In genomic region chr17:37438141-37438540, GRCh38 we compare ENCODE assay signal across 16 cellular contexts. TPM values are rescaled to one million over a fixed set of nuclear protein-coding genes. Genes with fewer than 3 reads are reported as not detected.
DNase-seq lines count a peak whose midpoint lies in the region; ATAC-seq and TF ChIP-seq lines count a peak whose summit lies in the region.
"Had no signal": no experiment of that assay in that cellular context is flagged by ENCODE, and none has a peak within 500 bp of the region (broad histone marks: within the 10 kb centered on the region; RNA-seq: fewer than 3 reads in every experiment).

No MANE protein-coding gene starts in this region.

- intact Hi-C loops in MCF 10A (cut with micrococcal nuclease), result no loop called here
- intact Hi-C loops in breast epithelium (cut with DNase I; ENCODE audit: low total_unique reads), result no loop called here
- intact Hi-C loops in PC-3 (cut with micrococcal nuclease), result no loop called here
- intact Hi-C loops in thyroid gland (cut with DNase I), result no loop called here

- no peaks in the 10 kb centered on the region for H3K9me3 ChIP-seq in breast epithelium
- no peaks in the 10 kb centered on the region for H3K9me3 ChIP-seq in PC-3 (ENCODE audit: low read length)
- no peaks in the 10 kb centered on the region for H3K9me3 ChIP-seq in thyroid gland
- H3K9me3 ChIP-seq: suprapubic skin had no signal

- H3K4me2 ChIP-seq in PC-3 (ENCODE audit: low read length), result no peak overlapping the region

- ATAC-seq in PC-3 (no peak), GM18858 (IDR thresholded peaks at IDR 0.05; ENCODE audit: unreplicated experiment) (no peak)

- no peak overlapping the region for H2AFZ ChIP-seq in PC-3 (ENCODE audit: low read length)
- H2AFZ ChIP-seq: parathyroid adenoma had no signal

- no peaks in the 10 kb centered on the region for H3F3A ChIP-seq in PC-3 (ENCODE audit: low read length, unreplicated experiment)

- H3K36me3 Mint-ChIP-seq in MCF 10A (ENCODE audit: insufficient read depth, unreplicated experiment), result peaks cover 72% of the 10 kb centered on the region

- TF ChIP-seq POLR2A in breast epithelium (IDR thresholded peaks at IDR 0.05) (no peak), thyroid gland (IDR thresholded peaks at IDR 0.05) (no peak)

- no peak overlapping the region for H3K4me3 ChIP-seq in breast epithelium
- H3K4me3 ChIP-seq in PC-3 (ENCODE audit: low read length), result no peak overlapping the region
- H3K4me3 ChIP-seq in fibroblast of mammary gland (ENCODE audit: control insufficient read depth, low read depth, low read length), result no peak overlapping the region
- no peak overlapping the region for H3K4me3 ChIP-seq in thyroid gland (replicated peaks in 1 of 3)
- H3K4me3 ChIP-seq: dorsolateral prefrontal cortex, suprapubic skin had no signal

- H3K4me1 ChIP-seq in breast epithelium (no peaks in the 10 kb centered on the region), PC-3 (ENCODE audit: insufficient read depth, low read length) (no peaks in the 10 kb centered on the region), thyroid gland (no peaks in the 10 kb centered on the region)
- H3K4me1 ChIP-seq: suprapubic skin had no signal

- H3K27ac ChIP-seq in breast epithelium, result no peak overlapping the region
- no peak overlapping the region for H3K27ac ChIP-seq in PC-3 (ENCODE audit: low read length)
- H3K27ac ChIP-seq in thyroid gland, result peak overlapping the region; percentile 39 to 56 (median 45)
- H3K27ac ChIP-seq: dorsolateral prefrontal cortex, parathyroid adenoma, suprapubic skin had no signal

- no peaks in the 10 kb centered on the region for H3K79me2 ChIP-seq in PC-3 (ENCODE audit: low read length)
- H3K79me2 ChIP-seq: parathyroid adenoma had no signal

- H3K36me3 ChIP-seq in breast epithelium (no peaks in the 10 kb centered on the region), PC-3 (ENCODE audit: low read depth, low read length) (peaks cover 11% of the 10 kb centered on the region), thyroid gland (peaks cover 13 to 23% of the 10 kb centered on the region in 2 donors)

- no peak for TF ChIP-seq CTCF in MCF 10A (IDR thresholded peaks at IDR 0.05; ENCODE audit: unreplicated experiment)
- no peak for TF ChIP-seq CTCF in breast epithelium (IDR thresholded peaks at IDR 0.05)
- peak; percentile 55 for TF ChIP-seq CTCF in PC-3 (conservative IDR thresholded peaks at IDR 0.05; ENCODE audit: low read depth, low read length)
- peak; percentile 14 for TF ChIP-seq CTCF in fibroblast of mammary gland (conservative IDR thresholded peaks at IDR 0.05; ENCODE audit: control insufficient read depth, insufficient read depth, low read depth, low read length)
- TF ChIP-seq CTCF in thyroid gland (IDR thresholded peaks at IDR 0.05), result peak in 4 of 6 experiments; percentile 16 to 45 (median 32)

- CTCF ChIA-PET in MCF 10A (lab: Yijun Ruan, JAX), result interaction anchor here (0.6 to 2.1 kb wide), 5 partner anchors 9 to 31 kb away, joined by 3 to 6 read pairs (median 5); no protein-coding TSS in a partner anchor
- CTCF ChIA-PET in PC-3 (lab: Charles Lee), result interaction anchor here (0.6 to 0.7 kb wide), 2 partner anchors 79 to 370 kb away, joined by 3 read pairs; no protein-coding TSS in a partner anchor

- no peaks in the 10 kb centered on the region for H3K9me2 ChIP-seq in PC-3 (replicated peaks; ENCODE audit: low read length)

- DNase-seq in MCF 10A (ENCODE audit: unreplicated experiment) (no peak), breast epithelium (ENCODE audit: low spot score in 2 of 2) (no peak), PC-3 (peak; percentile 19), fibroblast of mammary gland (ENCODE audit: low read depth) (no peak), thyroid gland (peak; percentile 21 to 24), HuH-7.5 (ENCODE audit: low spot score) (no peak), hepatic stellate cell (ENCODE audit: low spot score) (no peak)
- DNase-seq: activated CD4-positive, alpha-beta T cell treated with anti-CD3 and anti-CD28 coated beads, Interleukin-2, amount 10 ng/mL, durations not matched to agents 24 days and 14 days; anterior cingulate cortex; DMS153; dorsolateral prefrontal cortex; NCI-H1436 treated with DMSO at 0.1 percent for 48 hours had no signal

- H3K9me3 Mint-ChIP-seq in MCF 10A (ENCODE audit: unreplicated experiment), result no peaks in the 10 kb centered on the region
- H3K9me3 Mint-ChIP-seq: activated CD4-positive, alpha-beta T cell treated with anti-CD3 and anti-CD28 coated beads, Interleukin-2, amount 10 ng/mL, durations not matched to agents 24 days and 14 days; activated T-helper 1 cell treated with anti-CD3 and anti-CD28 coated beads, Interleukin-12 subunit alpha, Interleukin-12 subunit beta, Interleukin-2, Interleukin-4 antibody, amounts not matched to agents 30 ng/mL and 10 ng/mL and 1 ng/mL, durations not matched to agents 14 hours and 24 hours and 36 hours had no signal

- H3K4me3 Mint-ChIP-seq in MCF 10A (ENCODE audit: unreplicated experiment), result no peak overlapping the region
- H3K4me3 Mint-ChIP-seq: activated CD4-positive, alpha-beta T cell treated with anti-CD3 and anti-CD28 coated beads, Interleukin-2, amount 10 ng/mL, durations not matched to agents 24 days and 14 days; activated T-helper 1 cell treated with anti-CD3 and anti-CD28 coated beads, Interleukin-12 subunit alpha, Interleukin-12 subunit beta, Interleukin-2, Interleukin-4 antibody, amounts not matched to agents 30 ng/mL and 10 ng/mL and 1 ng/mL, durations not matched to agents 14 hours and 24 hours and 36 hours had no signal

- H4K20me1 ChIP-seq in PC-3 (ENCODE audit: low read length), result no peaks in the 10 kb centered on the region

- H3K27ac Mint-ChIP-seq in MCF 10A (ENCODE audit: low read depth, unreplicated experiment), result peak overlapping the region; percentile 49
- H3K27ac Mint-ChIP-seq: activated CD4-positive, alpha-beta T cell treated with anti-CD3 and anti-CD28 coated beads, Interleukin-2, amount 10 ng/mL, durations not matched to agents 24 days and 14 days had no signal

- POLR2A ChIA-PET in MCF 10A (lab: Yijun Ruan, JAX), result interaction anchor here (1.4 to 2.6 kb wide), 5 partner anchors 8 to 53 kb away, joined by 4 to 10 read pairs (median 8); no protein-coding TSS in a partner anchor
- POLR2A ChIA-PET in PC-3 (lab: Charles Lee; ENCODE audit: unreplicated experiment), result no interaction called here

- WGBS in thyroid gland, 2 donors, result 42 to 48% methylated on average over 4 of the region's 4 CpGs

- H3K27me3 Mint-ChIP-seq in MCF 10A (ENCODE audit: insufficient read depth, unreplicated experiment), result no peaks in the 10 kb centered on the region
- H3K27me3 Mint-ChIP-seq: activated CD4-positive, alpha-beta T cell treated with anti-CD3 and anti-CD28 coated beads, Interleukin-2, amount 10 ng/mL, durations not matched to agents 24 days and 14 days had no signal

- H3K4me1 Mint-ChIP-seq in MCF 10A (ENCODE audit: insufficient read depth, unreplicated experiment), result no peaks in the 10 kb centered on the region

- H3K9ac ChIP-seq in PC-3 (ENCODE audit: low read length), result no peak overlapping the region
- H3K9ac ChIP-seq: parathyroid adenoma had no signal

- H3K27me3 ChIP-seq in breast epithelium, result no peaks in the 10 kb centered on the region
- no peaks in the 10 kb centered on the region for H3K27me3 ChIP-seq in PC-3 (ENCODE audit: low read length)
- H3K27me3 ChIP-seq in thyroid gland, result no peaks in the 10 kb centered on the region
- H3K27me3 ChIP-seq: dorsolateral prefrontal cortex, suprapubic skin had no signal

- no TSS peak for BruUV-seq in MCF 10A (replicated peaks; lab: Mats Ljungman, UMichigan)
- no TSS peak for BruUV-seq in PC-3 (replicated peaks; lab: Mats Ljungman, UMichigan)

RNA-seq across cellular contexts. Expression of gene TADA2A, which starts 31.5 kb away (rescaled TPM):
- total RNA-seq in MCF 10A (2022) (25.3 and 31.3 TPM in 2 replicates), breast epithelium (10 to 100 TPM; 14.7 to 36.1 (median 26.3) TPM), PC-3 (2014; rRNA removed) (12.7 and 16.5 TPM in 2 replicates), thyroid gland (10 to 100 TPM; 19.3 to 33.2 (median 22.1) TPM)

RNA-seq across cellular contexts. Expression of gene ACACA, which starts 31.5 kb away (rescaled TPM):
- total RNA-seq in MCF 10A (2022), result 88.6 and 100 TPM in 2 replicates
- total RNA-seq in breast epithelium, result 10 to 100 TPM; 32.8 to 46.5 (median 36.1) TPM
- 33.0 and 40.3 TPM in 2 replicates for total RNA-seq in PC-3 (2014; rRNA removed)
- 10 to 100 TPM; 27.2 to 55.7 (median 38.4) TPM for total RNA-seq in thyroid gland

RNA-seq across cellular contexts. Expression of gene DUSP14, which starts 51.5 kb away (rescaled TPM):
- total RNA-seq in MCF 10A (2022) (31.7 and 39.4 TPM in 2 replicates), breast epithelium (10 to 100 TPM; 18.7 to 32.8 (median 24.6) TPM), PC-3 (2014; rRNA removed) (49.4 and 56.2 TPM in 2 replicates), thyroid gland (10 to 100 TPM; 52.7 to 74.5 (median 59.0) TPM)

Comparison
In these comparisons a context has a peak if more than half of its experiments do, and no peak if none do; other contexts are left out.
1. DNase-seq: peak in PC-3 (single experiment) and thyroid gland (2 of 2); none in MCF 10A (single experiment), breast epithelium (0 of 2), fibroblast of mammary gland (single experiment), HuH-7.5 (single experiment) and hepatic stellate cell (single experiment).
2. CTCF ChIP-seq: peak in PC-3 (single experiment), fibroblast of mammary gland (single experiment) and thyroid gland (4 of 6); none in MCF 10A (single experiment) and breast epithelium (0 of 3).
3. H3K27ac ChIP-seq: peak in thyroid gland (3 of 3); none in breast epithelium (0 of 2) and PC-3 (single experiment).